ENCODE assay signal across 22 cellular contexts in the genomic region with DNA sequence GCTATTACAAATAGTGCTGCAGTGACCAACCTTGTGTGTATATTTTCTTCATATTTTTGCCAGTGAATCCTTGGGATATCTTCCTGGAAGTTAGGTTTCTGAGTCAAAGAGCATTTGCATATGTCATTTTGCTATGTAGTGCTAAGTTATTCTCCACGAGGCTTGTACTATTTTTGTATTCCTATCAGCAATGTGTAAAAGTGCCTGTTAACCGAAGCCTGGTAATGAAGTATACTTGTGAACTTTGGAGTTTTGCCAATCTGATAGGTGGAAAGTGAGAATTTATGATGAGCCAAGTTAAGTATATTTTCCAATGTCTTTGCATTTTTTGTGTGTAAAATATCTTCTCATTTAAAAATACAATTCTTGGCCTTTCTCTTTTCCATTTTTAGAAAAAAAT. TPM values are rescaled to one million over a fixed set of nuclear protein-coding genes. Genes with fewer than 3 reads are reported as not detected.
DNase-seq lines count a peak whose midpoint lies in the region; ATAC-seq, FAIRE-seq and TF ChIP-seq lines count a peak whose summit lies in the region.
"Had no signal": no experiment of that assay in that cellular context is flagged by ENCODE, and none has a peak within 500 bp of the region (broad histone marks: within the 10 kb centered on the region; RNA-seq: fewer than 3 reads in every experiment).

No MANE protein-coding gene starts in this region.

- H3K4me3 ChIP-seq in heart left ventricle, result no peak overlapping the region
- no peak overlapping the region for H3K4me3 ChIP-seq in K562
- H3K4me3 ChIP-seq: A549, BLaER1 had no signal

- H3K4me3 Mint-ChIP-seq in type B pancreatic cell, result no peak overlapping the region
- H3K4me3 Mint-ChIP-seq: CD4-positive, alpha-beta memory T cell; HFFc6 had no signal

- POLR2A ChIA-PET in K562 (lab: Yijun Ruan, JAX), result no interaction called here

- H3K27me3 ChIP-seq in heart left ventricle, result peaks cover 0 to 77% (median 0%) of the 10 kb centered on the region in 9 donors
- H3K27me3 ChIP-seq in K562 (ENCODE audit: control insufficient read depth in 2 of 2, insufficient read depth in 2 of 2, low read length in 2 of 2), result no peaks in the 10 kb centered on the region
- H3K27me3 ChIP-seq: BLaER1 had no signal

- H3K9me3 ChIP-seq in heart left ventricle (no peaks in the 10 kb centered on the region), K562 (replicated peaks; ENCODE audit: control insufficient read depth, insufficient read depth, low read depth, low read length) (no peaks in the 10 kb centered on the region)
- H3K9me3 ChIP-seq: A549 had no signal

- WGBS in heart left ventricle, 4 donors, result 11 to 22% (median 12%) methylated on average over 2 of the region's 2 CpGs
- 6% methylated on average over 2 of the region's 2 CpGs for WGBS in K562 (ENCODE audit: insufficient coverage, low coverage, missing lambda C conversion rate)

- ATAC-seq in left ventricle myocardium superior (peak; percentile 45), heart left ventricle (no peak), K562 (no peak)
- ATAC-seq: A549, HCT116 had no signal

- no peaks in the 10 kb centered on the region for H3K79me2 ChIP-seq in K562 (ENCODE audit: control insufficient read depth, insufficient read depth, low read length)

- TF ChIP-seq CTCF in heart left ventricle (IDR thresholded peaks at IDR 0.05) (no peak), K562 (IDR thresholded peaks at IDR 0.05 in 2 of 3, conservative IDR thresholded peaks at IDR 0.05 in 1 of 3; ENCODE audit: insufficient read depth in 2 of 3, low read depth in 1 of 3, low read length in 3 of 3) (no peak), type B pancreatic cell (conservative IDR thresholded peaks at IDR 0.05) (no peak)

- H3K27ac Mint-ChIP-seq in type B pancreatic cell, result no peak overlapping the region
- H3K27ac Mint-ChIP-seq: CD14-positive monocyte; CD4-positive, alpha-beta memory T cell; HFFc6 had no signal

- no peak overlapping the region for H3K9ac ChIP-seq in K562 (ENCODE audit: insufficient read depth in 1 of 2, low read depth in 2 of 2, low read length in 2 of 2)
- H3K9ac ChIP-seq: BLaER1 had no signal

- no TSS peak for BruUV-seq in K562 (replicated peaks; lab: Mats Ljungman, UMichigan)

- H3K27me3 Mint-ChIP-seq in type B pancreatic cell, result peaks cover 18% of the 10 kb centered on the region

- CTCF ChIA-PET in K562 (lab: Yijun Ruan, JAX; ENCODE audit: low intra/inter-chr PET ratio), result no interaction called here

- no peak for TF ChIP-seq EP300 in K562 (IDR thresholded peaks at IDR 0.05; ENCODE audit: low read length)

- DNase-seq in NCI-H2029 (lab: John Stamatoyannopoulos, UW) (peak; percentile 3), NCI-H2029 treated with DMSO at 0.1 percent for 48 hours (lab: John Stamatoyannopoulos, UW) (no peak), left ventricle myocardium superior (no peak), heart left ventricle (no peak), K562 (ENCODE audit: extremely low read depth in 1 of 4, low spot score in 3 of 4) (no peak), kidney tubule cell (ENCODE audit: low spot score) (peak; percentile 4), type B pancreatic cell (ENCODE audit: extremely low spot score, unreplicated experiment) (no peak)
- DNase-seq in stimulated activated CD8-positive, alpha-beta memory T cell treated with anti-CD3 and anti-CD28 coated beads, Interleukin-4, amount 100 ng/mL, for 48 hours, result no peak
- DNase-seq: AML-193; CD4-positive, alpha-beta memory T cell; DMS153; DMS79; GF-D8; GOT3; H7; HFFc6 had no signal

- H3K36me3 ChIP-seq in heart left ventricle (no peaks in the 10 kb centered on the region), K562 (ENCODE audit: control insufficient read depth, insufficient read depth, low read length) (no peaks in the 10 kb centered on the region)
- H3K36me3 ChIP-seq: BLaER1 had no signal

- no peak overlapping the region for H3K4me2 ChIP-seq in K562 (ENCODE audit: insufficient read depth, low read length)
- H3K4me2 ChIP-seq: A549, BLaER1 had no signal

- H3K9me3 Mint-ChIP-seq in type B pancreatic cell, result peaks cover 5% of the 10 kb centered on the region
- H3K9me3 Mint-ChIP-seq: HFFc6 had no signal

- no peak for TF ChIP-seq POLR2A in heart left ventricle (IDR thresholded peaks at IDR 0.05)
- TF ChIP-seq POLR2A in K562 (conservative IDR thresholded peaks at IDR 0.05), result no peak

- TF ChIP-seq RAD21 in K562 (CRISPR knock-in tag; conservative IDR thresholded peaks at IDR 0.05 in 1 of 2, IDR thresholded peaks at IDR 0.05 in 1 of 2), result no peak

- no peaks in the 10 kb centered on the region for H3K9me1 ChIP-seq in K562 (ENCODE audit: control insufficient read depth, insufficient read depth, low read length)

- H2AFZ ChIP-seq in K562 (ENCODE audit: low read depth, low read length), result no peak overlapping the region

- intact Hi-C loops in left ventricle myocardium superior (cut with micrococcal nuclease) (no loop called here), heart left ventricle (cut with DNase I) (loop anchor here in 2 of 10 donors (5.0 kb wide), 2 partner anchors 242 to 537 kb away; no protein-coding TSS in a partner anchor), K562 (cut with micrococcal nuclease) (loop anchor here (5.0 kb wide), 1 partner anchor 82 kb away; no protein-coding TSS in a partner anchor)

- peaks cover 4% of the 10 kb centered on the region for H3K4me1 Mint-ChIP-seq in type B pancreatic cell (ENCODE audit: unreplicated experiment)
- H3K4me1 Mint-ChIP-seq: CD14-positive monocyte; CD4-positive, alpha-beta memory T cell had no signal

- H3K27ac ChIP-seq in heart left ventricle (no peak overlapping the region), K562 (ENCODE audit: extremely low read depth, low read depth, low read length) (no peak overlapping the region)
- H3K27ac ChIP-seq: 22Rv1, A549, BLaER1, HL-60 had no signal

- H3K36me3 Mint-ChIP-seq in type B pancreatic cell, result no peaks in the 10 kb centered on the region
- H3K36me3 Mint-ChIP-seq: CD4-positive, alpha-beta memory T cell had no signal

- FAIRE-seq in K562 (lab: Jason Lieb, UNC), result no peak
- FAIRE-seq: A549 had no signal

- in situ Hi-C loops in K562 (cut with MboI), result no loop called here

- H4K20me1 ChIP-seq in K562 (replicated peaks; ENCODE audit: control insufficient read depth, insufficient read depth, low read length), result no peaks in the 10 kb centered on the region
- H4K20me1 ChIP-seq: BLaER1 had no signal

- peaks cover 0 to 6% (median 0%) of the 10 kb centered on the region in 12 donors for H3K4me1 ChIP-seq in heart left ventricle
- no peaks in the 10 kb centered on the region for H3K4me1 ChIP-seq in K562 (replicated peaks in 1 of 2; ENCODE audit: control insufficient read depth in 2 of 2, insufficient read depth in 2 of 2, low read length in 2 of 2)
- H3K4me1 ChIP-seq: A549, BLaER1 had no signal

TF ChIP-seq in K562, 482 proteins besides CTCF, POLR2A, EP300 and RAD21 (continues in another document):
- no peak for TF ChIP-seq SP1 (CRISPR knock-in tag; IDR thresholded peaks at IDR 0.05)
- peak; percentile 71 for TF ChIP-seq NFIC (IDR thresholded peaks at IDR 0.05)
- TF ChIP-seq, protein P1, sequence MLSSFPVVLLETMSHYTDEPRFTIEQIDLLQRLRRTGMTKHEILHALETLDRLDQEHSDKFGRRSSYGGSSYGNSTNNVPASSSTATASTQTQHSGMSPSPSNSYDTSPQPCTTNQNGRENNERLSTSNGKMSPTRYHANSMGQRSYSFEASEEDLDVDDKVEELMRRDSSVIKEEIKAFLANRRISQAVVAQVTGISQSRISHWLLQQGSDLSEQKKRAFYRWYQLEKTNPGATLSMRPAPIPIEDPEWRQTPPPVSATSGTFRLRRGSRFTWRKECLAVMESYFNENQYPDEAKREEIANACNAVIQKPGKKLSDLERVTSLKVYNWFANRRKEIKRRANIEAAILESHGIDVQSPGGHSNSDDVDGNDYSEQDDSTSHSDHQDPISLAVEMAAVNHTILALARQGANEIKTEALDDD (IDR thresholded peaks at IDR 0.05), result 0 out of 2 replicates have a peak, but pooled peaks have one; percentile 20
- TF ChIP-seq TEAD4 (IDR thresholded peaks at IDR 0.05; ENCODE audit: low read length), result no peak
- TF ChIP-seq TEAD4 (CRISPR knock-in tag; IDR thresholded peaks at IDR 0.05; ENCODE audit: borderline replicate concordance), result no peak
- no peak for TF ChIP-seq YBX1 (IDR thresholded peaks at IDR 0.05)
- TF ChIP-seq ZNF445 (CRISPR knock-in tag; IDR thresholded peaks at IDR 0.05; ENCODE audit: low read depth), result no peak
- no peak for TF ChIP-seq ZNF644 (tag; IDR thresholded peaks at IDR 0.05; ENCODE audit: low read depth)
- peak; percentile 13 for TF ChIP-seq MEIS2 (IDR thresholded peaks at IDR 0.05; ENCODE audit: partially characterized antibody)
- no peak for TF ChIP-seq HNRNPUL1 (IDR thresholded peaks at IDR 0.05; ENCODE audit: low read length)

RNA-seq across cellular contexts. Expression of a gene that starts 31.2 kb away (rescaled TPM):
- total RNA-seq in left ventricle myocardium superior (35.6 TPM), heart left ventricle (10 to 100 TPM; 26.8 to 59.2 (median 36.3) TPM), K562 (2014; rRNA removed) (14.8 and 18.7 TPM in 2 replicates), K562 (2014; rRNA removed; fragmentation: Illumina TruSeq; extraction: Trizol) (31.6 and 35.0 TPM in 2 replicates), K562 (2015; rRNA removed; fragmentation: Illumina TruSeq; extraction: Trizol) (24.1 and 26.4 TPM in 2 replicates), K562 (2021) (26.7 and 27.4 TPM in 2 replicates), type B pancreatic cell (ENCODE audit: low replicate concordance) (48.9 and 55.5 TPM in 2 replicates)
- polyA plus RNA-seq in heart left ventricle (10 to 100 TPM; 11.6 to 37.3 TPM), K562 (2011; rRNA removed) (36.7 and 37.8 TPM in 2 replicates), K562 (2014; fragmentation: Illumina TruSeq; extraction: Trizol) (22.3 and 24.4 TPM in 2 replicates), K562 (2014; fragmentation: Nextera tagmentation; extraction: Ambion mirVana) (10 to 100 TPM; 14.8 to 17.8 TPM), K562 (2014; rRNA removed) (12.6 and 13.7 TPM in 2 replicates)
- total RNA-seq in K562 (2011; cell fraction: chromatin; rRNA removed; ENCODE audit: low replicate concordance), result 16.9 and 65.5 TPM in 2 replicates
- total RNA-seq in K562 (2011; cell fraction: nucleolus; rRNA removed), result 8.3 and 13.7 TPM in 2 replicates
- total RNA-seq in K562 (2011; cell fraction: nucleoplasm; rRNA removed), result 27.2 and 42.5 TPM in 2 replicates
- 11.5 and 19.9 TPM in 2 replicates for polyA plus RNA-seq in K562 (2011; cell fraction: cytosol; rRNA removed)
- polyA plus RNA-seq in K562 (2011; cell fraction: nucleus; rRNA removed), result 12.5 and 19.9 TPM in 2 replicates
- 21.6 and 24.9 TPM in 2 replicates for polyA plus RNA-seq in K562 (2012)
- polyA minus RNA-seq in K562 (2011; rRNA and poly(A)+ RNA removed), result 67.2 and 88.0 TPM in 2 replicates
- 27.7 and 36.7 TPM in 2 replicates for polyA minus RNA-seq in K562 (2011; cell fraction: cytosol; rRNA and poly(A)+ RNA removed)
- polyA minus RNA-seq in K562 (2011; cell fraction: nucleus; rRNA and poly(A)+ RNA removed), result 11.0 and 29.5 TPM in 2 replicates

Comparison
In these comparisons a context has a peak if more than half of its experiments do, and no peak if none do; other contexts are left out.
1. DNase-seq: peak in NCI-H2029 (single experiment) and kidney tubule cell (single experiment); none in NCI-H2029 treated with DMSO at 0.1 percent for 48 hours (single experiment), left ventricle myocardium superior (single experiment), heart left ventricle (0 of 5), K562 (0 of 4), stimulated activated CD8-positive, alpha-beta memory T cell treated with anti-CD3 and anti-CD28 coated beads, Interleukin-4, amount 100 ng/mL, for 48 hours (single experiment) and type B pancreatic cell (single experiment).